ENCODE assay signal across 17 cellular contexts in the genomic region with DNA sequence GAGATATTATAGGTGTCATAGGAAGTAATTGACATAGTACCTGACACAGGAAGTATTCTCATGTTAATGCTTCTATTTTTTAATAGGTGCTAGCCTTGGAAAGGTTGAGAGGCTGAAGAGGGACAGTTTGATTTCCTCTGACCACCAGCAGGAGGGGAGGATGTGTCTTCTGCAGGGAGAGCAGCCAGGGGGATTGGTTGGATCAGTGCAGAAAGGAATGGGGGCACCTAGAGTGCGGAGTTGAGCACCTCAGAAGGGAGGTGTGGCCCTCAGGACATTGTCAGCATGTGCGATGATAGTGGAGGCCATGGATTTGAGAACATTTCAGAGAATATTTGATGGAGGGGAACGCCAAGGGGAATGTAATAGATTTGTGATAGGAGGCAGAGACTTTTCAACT. TPM values are rescaled to one million over a fixed set of nuclear protein-coding genes. Genes with fewer than 3 reads are reported as not detected.
A peak's percentile ranks its signal among the peaks of the same experiment; 100 is the strongest.
DNase-seq lines count a peak whose midpoint lies in the region; ATAC-seq and TF ChIP-seq lines count a peak whose summit lies in the region.
"Had no signal": no experiment of that assay in that cellular context is flagged by ENCODE, and none has a peak within 500 bp of the region (broad histone marks: within the 10 kb centered on the region; RNA-seq: fewer than 3 reads in every experiment).

No MANE protein-coding gene starts in this region.

- H3K4me1 Mint-ChIP-seq in activated CD8-positive, alpha-beta memory T cell treated with anti-CD3 and anti-CD28 coated beads, Interleukin-2, amount 10 ng/mL, durations not matched to agents 7 days and 5 days, result peaks cover 66% of the 10 kb centered on the region
- H3K4me1 Mint-ChIP-seq in activated B cell treated with CpG ODN at 0.5 μM for 24 hours (peaks cover 87% of the 10 kb centered on the region), endodermal cell (peaks cover 60% of the 10 kb centered on the region), nephron progenitor cell (peaks cover 64% of the 10 kb centered on the region)

- H3K27me3 ChIP-seq in endodermal cell (ENCODE audit: control insufficient read depth, insufficient read depth, low read length, poor library complexity, severe bottlenecking) (no peaks in the 10 kb centered on the region), esophagus muscularis mucosa (no peaks in the 10 kb centered on the region)
- H3K27me3 ChIP-seq: left lung, neural progenitor cell, sigmoid colon had no signal

- H3K27ac ChIP-seq in endodermal cell (ENCODE audit: low read depth, low read length), result no peak overlapping the region
- H3K27ac ChIP-seq in esophagus muscularis mucosa (replicated peaks in 1 of 4), result no peak overlapping the region
- H3K27ac ChIP-seq: neural progenitor cell, sigmoid colon had no signal

- H3K9me3 ChIP-seq in endodermal cell (ENCODE audit: control insufficient read depth, low read length) (no peaks in the 10 kb centered on the region), esophagus muscularis mucosa (no peaks in the 10 kb centered on the region)
- H3K9me3 ChIP-seq: A549, left lung, sigmoid colon had no signal

- TF ChIP-seq CTCF in activated B cell treated with CpG ODN at 0.5 μM for 24 hours (IDR thresholded peaks at IDR 0.05), result no peak
- TF ChIP-seq CTCF in endodermal cell (conservative IDR thresholded peaks at IDR 0.05), result peak; percentile 53
- TF ChIP-seq CTCF in nephron progenitor cell (IDR thresholded peaks at IDR 0.05), result no peak
- no peak for TF ChIP-seq CTCF in esophagus muscularis mucosa (IDR thresholded peaks at IDR 0.05)

- H3K36me3 ChIP-seq in endodermal cell (ENCODE audit: control insufficient read depth, insufficient read depth, low read length) (peaks cover 90% of the 10 kb centered on the region), esophagus muscularis mucosa (peaks cover 5 to 23% (median 12%) of the 10 kb centered on the region in 4 donors)

- ATAC-seq in activated CD8-positive, alpha-beta memory T cell treated with anti-CD3 and anti-CD28 coated beads, Interleukin-2, amount 10 ng/mL, durations not matched to agents 7 days and 5 days, result no peak
- ATAC-seq in activated B cell treated with CpG ODN at 0.5 μM for 24 hours (ENCODE audit: low read depth), result no peak
- ATAC-seq: Right ventricle myocardium inferior; stimulated activated memory B cell treated with anti-CD40 and anti-IgM and Interleukin-4, amounts not matched to agents 10 μg/mL and 1 μg/mL and 100 μg/mL, for 72 hours had no signal

- peaks cover 74% of the 10 kb centered on the region for H3K36me3 Mint-ChIP-seq in activated CD8-positive, alpha-beta memory T cell treated with anti-CD3 and anti-CD28 coated beads, Interleukin-2, amount 10 ng/mL, durations not matched to agents 7 days and 5 days
- H3K36me3 Mint-ChIP-seq in activated B cell treated with CpG ODN at 0.5 μM for 24 hours (ENCODE audit: low read depth), result peaks cover 92% of the 10 kb centered on the region
- peaks cover 52% of the 10 kb centered on the region for H3K36me3 Mint-ChIP-seq in endodermal cell (ENCODE audit: low read depth)
- H3K36me3 Mint-ChIP-seq in nephron progenitor cell (ENCODE audit: low read depth), result peaks cover 72% of the 10 kb centered on the region

- CTCF ChIA-PET in activated CD8-positive, alpha-beta memory T cell treated with anti-CD3 and anti-CD28 coated beads, Interleukin-2, amount 10 ng/mL, durations not matched to agents 7 days and 5 days (lab: Charles Lee), result no interaction called here
- CTCF ChIA-PET in activated B cell treated with CpG ODN at 0.5 μM for 24 hours (lab: Charles Lee), result no interaction called here

- DNase-seq in activated CD8-positive, alpha-beta memory T cell treated with anti-CD3 and anti-CD28 coated beads, Interleukin-2, amount 10 ng/mL, durations not matched to agents 7 days and 5 days, result peak; percentile 38
- no peak for DNase-seq in activated CD8-positive, alpha-beta memory T cell treated with anti-CD3 and anti-CD28 coated beads for 24 hours
- DNase-seq in activated B cell treated with CpG ODN at 0.5 μM for 24 hours (no peak), endodermal cell (peak; percentile 45), nephron progenitor cell (no peak), NCI-H1417 treated with DMSO at 0.1 percent for 48 hours (lab: John Stamatoyannopoulos, UW) (no peak), esophagus muscularis mucosa (ENCODE audit: extremely low spot score) (no peak), hippocampal formation (lab: John Stamatoyannopoulos, UW) (no peak)
- DNase-seq: activated CD4-positive, alpha-beta memory T cell treated with anti-CD3 and anti-CD28 coated beads, Interleukin-2, amount 10 ng/mL, durations not matched to agents 7 days and 5 days; left lung; NCI-H748 treated with DMSO at 0.1 percent for 48 hours; sigmoid colon; stimulated activated CD4-positive, alpha-beta T cell treated with anti-CD3 and anti-CD28 coated beads, Interleukin-4, amount 100 ng/mL, for 4 hours had no signal

- WGBS in endodermal cell (ENCODE audit: insufficient coverage in 1 of 2, insufficient read length in 1 of 2), 2 experiments, result 92 to 100% methylated on average over 1 to 2 of the region's 3 CpGs
- 87% methylated on average over 3 of the region's 3 CpGs for WGBS in esophagus muscularis mucosa

- H3K4me1 ChIP-seq in endodermal cell (ENCODE audit: control insufficient read depth, insufficient read depth, low read length), result peaks cover 22% of the 10 kb centered on the region
- H3K4me1 ChIP-seq in esophagus muscularis mucosa, result peaks cover 67 to 90% (median 81%) of the 10 kb centered on the region in 4 donors

- H3K4me3 Mint-ChIP-seq in activated CD8-positive, alpha-beta memory T cell treated with anti-CD3 and anti-CD28 coated beads, Interleukin-2, amount 10 ng/mL, durations not matched to agents 7 days and 5 days, result no peak overlapping the region
- H3K4me3 Mint-ChIP-seq in activated B cell treated with CpG ODN at 0.5 μM for 24 hours (no peak overlapping the region), endodermal cell (no peak overlapping the region), nephron progenitor cell (no peak overlapping the region)
- H3K4me3 Mint-ChIP-seq: activated CD4-positive, alpha-beta memory T cell treated with anti-CD3 and anti-CD28 coated beads, Interleukin-2, amount 10 ng/mL, durations not matched to agents 7 days and 5 days; neural progenitor cell; stimulated activated memory B cell treated with anti-CD40 and anti-IgM and Interleukin-4, amounts not matched to agents 10 μg/mL and 1 μg/mL and 100 μg/mL, for 72 hours had no signal

- intact Hi-C loops in activated B cell treated with CpG ODN at 0.5 μM for 24 hours (cut with micrococcal nuclease) (no loop called here), esophagus muscularis mucosa (cut with DNase I) (no loop called here)

- no peaks in the 10 kb centered on the region for H3K27me3 Mint-ChIP-seq in activated CD8-positive, alpha-beta memory T cell treated with anti-CD3 and anti-CD28 coated beads, Interleukin-2, amount 10 ng/mL, durations not matched to agents 7 days and 5 days
- H3K27me3 Mint-ChIP-seq in activated B cell treated with CpG ODN at 0.5 μM for 24 hours, result no peaks in the 10 kb centered on the region
- H3K27me3 Mint-ChIP-seq in endodermal cell (ENCODE audit: insufficient read depth), result no peaks in the 10 kb centered on the region
- H3K27me3 Mint-ChIP-seq in nephron progenitor cell (ENCODE audit: low read depth, poor library complexity), result no peaks in the 10 kb centered on the region
- H3K27me3 Mint-ChIP-seq: activated CD4-positive, alpha-beta memory T cell treated with anti-CD3 and anti-CD28 coated beads, Interleukin-2, amount 10 ng/mL, durations not matched to agents 7 days and 5 days; stimulated activated memory B cell treated with anti-CD40 and anti-IgM and Interleukin-4, amounts not matched to agents 10 μg/mL and 1 μg/mL and 100 μg/mL, for 72 hours had no signal

- no peaks in the 10 kb centered on the region for H3K9me3 Mint-ChIP-seq in activated CD8-positive, alpha-beta memory T cell treated with anti-CD3 and anti-CD28 coated beads, Interleukin-2, amount 10 ng/mL, durations not matched to agents 7 days and 5 days (ENCODE audit: low read depth)
- H3K9me3 Mint-ChIP-seq in activated B cell treated with CpG ODN at 0.5 μM for 24 hours, result no peaks in the 10 kb centered on the region
- H3K9me3 Mint-ChIP-seq in endodermal cell, result no peaks in the 10 kb centered on the region
- no peaks in the 10 kb centered on the region for H3K9me3 Mint-ChIP-seq in nephron progenitor cell
- H3K9me3 Mint-ChIP-seq: activated CD4-positive, alpha-beta memory T cell treated with anti-CD3 and anti-CD28 coated beads, Interleukin-2, amount 10 ng/mL, durations not matched to agents 7 days and 5 days; neural progenitor cell; stimulated activated memory B cell treated with anti-CD40 and anti-IgM and Interleukin-4, amounts not matched to agents 10 μg/mL and 1 μg/mL and 100 μg/mL, for 72 hours had no signal

- no peak overlapping the region for H3K9ac ChIP-seq in endodermal cell (ENCODE audit: extremely low read depth, low read length, poor library complexity, severe bottlenecking)
- H3K9ac ChIP-seq: neural progenitor cell had no signal

- no peak for TF ChIP-seq POLR2A in esophagus muscularis mucosa (IDR thresholded peaks at IDR 0.05; ENCODE audit: low read depth)

- H3K4me3 ChIP-seq in endodermal cell (ENCODE audit: low read length) (no peak overlapping the region), esophagus muscularis mucosa (no peak overlapping the region)
- H3K4me3 ChIP-seq: A549, left lung, neural progenitor cell, sigmoid colon had no signal

- no peak for TF ChIP-seq EP300 in esophagus muscularis mucosa (IDR thresholded peaks at IDR 0.05)

- POLR2A ChIA-PET in activated B cell treated with CpG ODN at 0.5 μM for 24 hours (lab: Charles Lee), result interaction anchor here (1.8 kb wide), 1 partner anchor 12 kb away, joined by 6 read pairs; no protein-coding TSS in a partner anchor

- H3K27ac Mint-ChIP-seq in activated CD8-positive, alpha-beta memory T cell treated with anti-CD3 and anti-CD28 coated beads, Interleukin-2, amount 10 ng/mL, durations not matched to agents 7 days and 5 days, result peak overlapping the region; percentile 39
- H3K27ac Mint-ChIP-seq in activated B cell treated with CpG ODN at 0.5 μM for 24 hours, result peak overlapping the region; percentile 37
- H3K27ac Mint-ChIP-seq in endodermal cell, result peak overlapping the region; percentile 85
- peak overlapping the region; percentile 1 for H3K27ac Mint-ChIP-seq in nephron progenitor cell
- H3K27ac Mint-ChIP-seq: neural progenitor cell had no signal

RNA-seq across cellular contexts. Expression of gene HAPSTR1, which starts 23.4 kb away (rescaled TPM):
- total RNA-seq in activated CD8-positive, alpha-beta memory T cell treated with anti-CD3 and anti-CD28 coated beads, Interleukin-2, amount 10 ng/mL, durations not matched to agents 7 days and 5 days, result 10 to 100 TPM; 52.3 to 63.8 TPM
- total RNA-seq in activated B cell treated with CpG ODN at 0.5 μM for 24 hours (77.0 and 85.6 TPM in 2 replicates), endodermal cell (10 to 100 TPM; 60.9 to 68.5 TPM), esophagus muscularis mucosa (10 to 100 TPM; 51.7 to 65.2 (median 57.1) TPM)
- 34.8 TPM for polyA plus RNA-seq in endodermal cell (2013, experiment 1 of 2)
- polyA plus RNA-seq in endodermal cell (2013, experiment 2 of 2), result 35.4 TPM

Comparison
In these comparisons a context has a peak if more than half of its experiments do, and no peak if none do; other contexts are left out.
1. DNase-seq: peak in activated CD8-positive, alpha-beta memory T cell treated with anti-CD3 and anti-CD28 coated beads, Interleukin-2, amount 10 ng/mL, durations not matched to agents 7 days and 5 days (single experiment) and endodermal cell (single experiment); none in activated CD8-positive, alpha-beta memory T cell treated with anti-CD3 and anti-CD28 coated beads for 24 hours (single experiment), activated B cell treated with CpG ODN at 0.5 μM for 24 hours (single experiment), nephron progenitor cell (single experiment), NCI-H1417 treated with DMSO at 0.1 percent for 48 hours (single experiment), esophagus muscularis mucosa (single experiment) and hippocampal formation (0 of 2).
2. H3K27ac Mint-ChIP-seq: peak in every context shown above with its lines; median percentile 85 in endodermal cell; 39 in activated CD8-positive, alpha-beta memory T cell treated with anti-CD3 and anti-CD28 coated beads, Interleukin-2, amount 10 ng/mL, durations not matched to agents 7 days and 5 days; 37 in activated B cell treated with CpG ODN at 0.5 μM for 24 hours; 1 in nephron progenitor cell.